Comparison of ENCODE assay signal across 1 cellular context in genomic region chr18:657311-657997, GRCh38.
TF ChIP-seq lines count a peak whose summit lies in the region.

Gene TYMS (plus strand): TSS chr18:657653. CDS start chr18:657743, 90 bp downstream.

TF ChIP-seq in HepG2, 621 proteins besides CTCF, POLR2A, EP300 and RAD21 (continued from another document and continues in another):
- TF ChIP-seq MYC (CRISPR knock-in tag; IDR thresholded peaks at IDR 0.05; ENCODE audit: borderline replicate concordance) = peak; percentile 83; the same call in 1 of the 2 replicates
- TF ChIP-seq MAFK (conservative IDR thresholded peaks at IDR 0.05 in 1 of 2, IDR thresholded peaks at IDR 0.05 in 1 of 2; ENCODE audit: low read length in 2 of 2) = no peak
- no peak; the same call in 1 of the 2 replicates for TF ChIP-seq ZNF839 (CRISPR knock-in tag; IDR thresholded peaks at IDR 0.05; ENCODE audit: borderline replicate concordance)
- TF ChIP-seq CAMTA2 (CRISPR knock-in tag; IDR thresholded peaks at IDR 0.05; ENCODE audit: borderline replicate concordance) = peak; percentile 27; the same call in 1 of the 2 replicates
- TF ChIP-seq ZNF678 (CRISPR knock-in tag; IDR thresholded peaks at IDR 0.05) = no peak
- no peak for TF ChIP-seq FOXA3 (CRISPR knock-in tag; IDR thresholded peaks at IDR 0.05)
- peak; percentile 18; the same call in 1 of the 2 replicates for TF ChIP-seq POGK (CRISPR knock-in tag; conservative IDR thresholded peaks at IDR 0.05)
- no peak for TF ChIP-seq ZNF136 (CRISPR knock-in tag; IDR thresholded peaks at IDR 0.05; ENCODE audit: low read depth)
- TF ChIP-seq CREB1 (IDR thresholded peaks at IDR 0.05) = no peak
- no peak for TF ChIP-seq CREB1 (CRISPR knock-in tag; IDR thresholded peaks at IDR 0.05)
- peak; percentile 49 for TF ChIP-seq IKZF4 (CRISPR knock-in tag; IDR thresholded peaks at IDR 0.05; ENCODE audit: borderline replicate concordance, low read depth, not compliant biosample characterization)
- TF ChIP-seq, protein P1, sequence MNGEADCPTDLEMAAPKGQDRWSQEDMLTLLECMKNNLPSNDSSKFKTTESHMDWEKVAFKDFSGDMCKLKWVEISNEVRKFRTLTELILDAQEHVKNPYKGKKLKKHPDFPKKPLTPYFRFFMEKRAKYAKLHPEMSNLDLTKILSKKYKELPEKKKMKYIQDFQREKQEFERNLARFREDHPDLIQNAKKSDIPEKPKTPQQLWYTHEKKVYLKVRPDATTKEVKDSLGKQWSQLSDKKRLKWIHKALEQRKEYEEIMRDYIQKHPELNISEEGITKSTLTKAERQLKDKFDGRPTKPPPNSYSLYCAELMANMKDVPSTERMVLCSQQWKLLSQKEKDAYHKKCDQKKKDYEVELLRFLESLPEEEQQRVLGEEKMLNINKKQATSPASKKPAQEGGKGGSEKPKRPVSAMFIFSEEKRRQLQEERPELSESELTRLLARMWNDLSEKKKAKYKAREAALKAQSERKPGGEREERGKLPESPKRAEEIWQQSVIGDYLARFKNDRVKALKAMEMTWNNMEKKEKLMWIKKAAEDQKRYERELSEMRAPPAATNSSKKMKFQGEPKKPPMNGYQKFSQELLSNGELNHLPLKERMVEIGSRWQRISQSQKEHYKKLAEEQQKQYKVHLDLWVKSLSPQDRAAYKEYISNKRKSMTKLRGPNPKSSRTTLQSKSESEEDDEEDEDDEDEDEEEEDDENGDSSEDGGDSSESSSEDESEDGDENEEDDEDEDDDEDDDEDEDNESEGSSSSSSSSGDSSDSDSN (CRISPR knock-in tag; IDR thresholded peaks at IDR 0.05) = peak; percentile 83
- TF ChIP-seq, protein P2, sequence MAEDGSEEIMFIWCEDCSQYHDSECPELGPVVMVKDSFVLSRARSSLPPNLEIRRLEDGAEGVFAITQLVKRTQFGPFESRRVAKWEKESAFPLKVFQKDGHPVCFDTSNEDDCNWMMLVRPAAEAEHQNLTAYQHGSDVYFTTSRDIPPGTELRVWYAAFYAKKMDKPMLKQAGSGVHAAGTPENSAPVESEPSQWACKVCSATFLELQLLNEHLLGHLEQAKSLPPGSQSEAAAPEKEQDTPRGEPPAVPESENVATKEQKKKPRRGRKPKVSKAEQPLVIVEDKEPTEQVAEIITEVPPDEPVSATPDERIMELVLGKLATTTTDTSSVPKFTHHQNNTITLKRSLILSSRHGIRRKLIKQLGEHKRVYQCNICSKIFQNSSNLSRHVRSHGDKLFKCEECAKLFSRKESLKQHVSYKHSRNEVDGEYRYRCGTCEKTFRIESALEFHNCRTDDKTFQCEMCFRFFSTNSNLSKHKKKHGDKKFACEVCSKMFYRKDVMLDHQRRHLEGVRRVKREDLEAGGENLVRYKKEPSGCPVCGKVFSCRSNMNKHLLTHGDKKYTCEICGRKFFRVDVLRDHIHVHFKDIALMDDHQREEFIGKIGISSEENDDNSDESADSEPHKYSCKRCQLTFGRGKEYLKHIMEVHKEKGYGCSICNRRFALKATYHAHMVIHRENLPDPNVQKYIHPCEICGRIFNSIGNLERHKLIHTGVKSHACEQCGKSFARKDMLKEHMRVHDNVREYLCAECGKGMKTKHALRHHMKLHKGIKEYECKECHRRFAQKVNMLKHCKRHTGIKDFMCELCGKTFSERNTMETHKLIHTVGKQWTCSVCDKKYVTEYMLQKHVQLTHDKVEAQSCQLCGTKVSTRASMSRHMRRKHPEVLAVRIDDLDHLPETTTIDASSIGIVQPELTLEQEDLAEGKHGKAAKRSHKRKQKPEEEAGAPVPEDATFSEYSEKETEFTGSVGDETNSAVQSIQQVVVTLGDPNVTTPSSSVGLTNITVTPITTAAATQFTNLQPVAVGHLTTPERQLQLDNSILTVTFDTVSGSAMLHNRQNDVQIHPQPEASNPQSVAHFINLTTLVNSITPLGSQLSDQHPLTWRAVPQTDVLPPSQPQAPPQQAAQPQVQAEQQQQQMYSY (CRISPR knock-in tag; IDR thresholded peaks at IDR 0.05) = peak; percentile 26; the same call in 1 of the 2 replicates
- TF ChIP-seq CENPX (CRISPR knock-in tag; IDR thresholded peaks at IDR 0.05) = no peak
- no peak for TF ChIP-seq ZNF296 (CRISPR knock-in tag; conservative IDR thresholded peaks at IDR 0.05)
- TF ChIP-seq MIXL1 (CRISPR knock-in tag; IDR thresholded peaks at IDR 0.05) = no peak
- TF ChIP-seq ZNF367 (CRISPR knock-in tag; IDR thresholded peaks at IDR 0.05; ENCODE audit: borderline replicate concordance) = no peak
- TF ChIP-seq, protein P3, sequence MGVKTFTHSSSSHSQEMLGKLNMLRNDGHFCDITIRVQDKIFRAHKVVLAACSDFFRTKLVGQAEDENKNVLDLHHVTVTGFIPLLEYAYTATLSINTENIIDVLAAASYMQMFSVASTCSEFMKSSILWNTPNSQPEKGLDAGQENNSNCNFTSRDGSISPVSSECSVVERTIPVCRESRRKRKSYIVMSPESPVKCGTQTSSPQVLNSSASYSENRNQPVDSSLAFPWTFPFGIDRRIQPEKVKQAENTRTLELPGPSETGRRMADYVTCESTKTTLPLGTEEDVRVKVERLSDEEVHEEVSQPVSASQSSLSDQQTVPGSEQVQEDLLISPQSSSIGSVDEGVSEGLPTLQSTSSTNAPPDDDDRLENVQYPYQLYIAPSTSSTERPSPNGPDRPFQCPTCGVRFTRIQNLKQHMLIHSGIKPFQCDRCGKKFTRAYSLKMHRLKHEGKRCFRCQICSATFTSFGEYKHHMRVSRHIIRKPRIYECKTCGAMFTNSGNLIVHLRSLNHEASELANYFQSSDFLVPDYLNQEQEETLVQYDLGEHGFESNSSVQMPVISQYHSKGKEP (CRISPR knock-in tag; IDR thresholded peaks at IDR 0.05) = no peak
- no peak for TF ChIP-seq NRL (CRISPR knock-in tag; IDR thresholded peaks at IDR 0.05; ENCODE audit: borderline replicate concordance)
- no peak for TF ChIP-seq CEBPZ (IDR thresholded peaks at IDR 0.05; ENCODE audit: low read length)
- peak; percentile 50; the same call in 1 of the 2 replicates for TF ChIP-seq SPEN (CRISPR knock-in tag; IDR thresholded peaks at IDR 0.05; ENCODE audit: low read depth)
- peak; percentile 64 for TF ChIP-seq POLR2AphosphoS5 (IDR thresholded peaks at IDR 0.05; ENCODE audit: low read depth, low read length)
- no peak for TF ChIP-seq TCF12 (IDR thresholded peaks at IDR 0.05)
- no peak for TF ChIP-seq TCF12 (CRISPR knock-in tag; IDR thresholded peaks at IDR 0.05)
- TF ChIP-seq HOXA7 (CRISPR knock-in tag; IDR thresholded peaks at IDR 0.05) = no peak
- peak; percentile 59; the same call in 1 of the 2 replicates for TF ChIP-seq BORCS8-MEF2B (CRISPR knock-in tag; IDR thresholded peaks at IDR 0.05)
- peak; percentile 63; the same call in 1 of the 2 replicates for TF ChIP-seq ZFP37 (CRISPR knock-in tag; IDR thresholded peaks at IDR 0.05; ENCODE audit: borderline replicate concordance)
- peak; percentile 74; the same call in 1 of the 2 replicates for TF ChIP-seq ZNF441 (CRISPR knock-in tag; IDR thresholded peaks at IDR 0.05; ENCODE audit: borderline replicate concordance)
- peak; percentile 97 for TF ChIP-seq AGO2 (optimal IDR thresholded peaks at IDR 0.05; ENCODE audit: low read depth, low read length)
- no peak for TF ChIP-seq ATF4 (CRISPR knock-in tag; IDR thresholded peaks at IDR 0.05)
- TF ChIP-seq, protein P4, sequence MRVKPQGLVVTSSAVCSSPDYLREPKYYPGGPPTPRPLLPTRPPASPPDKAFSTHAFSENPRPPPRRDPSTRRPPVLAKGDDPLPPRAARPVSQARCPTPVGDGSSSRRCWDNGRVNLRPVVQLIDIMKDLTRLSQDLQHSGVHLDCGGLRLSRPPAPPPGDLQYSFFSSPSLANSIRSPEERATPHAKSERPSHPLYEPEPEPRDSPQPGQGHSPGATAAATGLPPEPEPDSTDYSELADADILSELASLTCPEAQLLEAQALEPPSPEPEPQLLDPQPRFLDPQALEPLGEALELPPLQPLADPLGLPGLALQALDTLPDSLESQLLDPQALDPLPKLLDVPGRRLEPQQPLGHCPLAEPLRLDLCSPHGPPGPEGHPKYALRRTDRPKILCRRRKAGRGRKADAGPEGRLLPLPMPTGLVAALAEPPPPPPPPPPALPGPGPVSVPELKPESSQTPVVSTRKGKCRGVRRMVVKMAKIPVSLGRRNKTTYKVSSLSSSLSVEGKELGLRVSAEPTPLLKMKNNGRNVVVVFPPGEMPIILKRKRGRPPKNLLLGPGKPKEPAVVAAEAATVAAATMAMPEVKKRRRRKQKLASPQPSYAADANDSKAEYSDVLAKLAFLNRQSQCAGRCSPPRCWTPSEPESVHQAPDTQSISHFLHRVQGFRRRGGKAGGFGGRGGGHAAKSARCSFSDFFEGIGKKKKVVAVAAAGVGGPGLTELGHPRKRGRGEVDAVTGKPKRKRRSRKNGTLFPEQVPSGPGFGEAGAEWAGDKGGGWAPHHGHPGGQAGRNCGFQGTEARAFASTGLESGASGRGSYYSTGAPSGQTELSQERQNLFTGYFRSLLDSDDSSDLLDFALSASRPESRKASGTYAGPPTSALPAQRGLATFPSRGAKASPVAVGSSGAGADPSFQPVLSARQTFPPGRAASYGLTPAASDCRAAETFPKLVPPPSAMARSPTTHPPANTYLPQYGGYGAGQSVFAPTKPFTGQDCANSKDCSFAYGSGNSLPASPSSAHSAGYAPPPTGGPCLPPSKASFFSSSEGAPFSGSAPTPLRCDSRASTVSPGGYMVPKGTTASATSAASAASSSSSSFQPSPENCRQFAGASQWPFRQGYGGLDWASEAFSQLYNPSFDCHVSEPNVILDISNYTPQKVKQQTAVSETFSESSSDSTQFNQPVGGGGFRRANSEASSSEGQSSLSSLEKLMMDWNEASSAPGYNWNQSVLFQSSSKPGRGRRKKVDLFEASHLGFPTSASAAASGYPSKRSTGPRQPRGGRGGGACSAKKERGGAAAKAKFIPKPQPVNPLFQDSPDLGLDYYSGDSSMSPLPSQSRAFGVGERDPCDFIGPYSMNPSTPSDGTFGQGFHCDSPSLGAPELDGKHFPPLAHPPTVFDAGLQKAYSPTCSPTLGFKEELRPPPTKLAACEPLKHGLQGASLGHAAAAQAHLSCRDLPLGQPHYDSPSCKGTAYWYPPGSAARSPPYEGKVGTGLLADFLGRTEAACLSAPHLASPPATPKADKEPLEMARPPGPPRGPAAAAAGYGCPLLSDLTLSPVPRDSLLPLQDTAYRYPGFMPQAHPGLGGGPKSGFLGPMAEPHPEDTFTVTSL (CRISPR knock-in tag; IDR thresholded peaks at IDR 0.05; ENCODE audit: borderline replicate concordance) = no peak
- TF ChIP-seq ETS1 (CRISPR knock-in tag; IDR thresholded peaks at IDR 0.05) = 0 out of 2 replicates have a peak, but pooled peaks have one; percentile 18
- no peak for TF ChIP-seq NFYB (CRISPR knock-in tag; IDR thresholded peaks at IDR 0.05)
- TF ChIP-seq ZNF567 (CRISPR knock-in tag; IDR thresholded peaks at IDR 0.05; ENCODE audit: borderline replicate concordance) = no peak
- 0 out of 2 replicates have a peak, but pooled peaks have one; percentile 17 for TF ChIP-seq FOSL2 (CRISPR knock-in tag; IDR thresholded peaks at IDR 0.05)
- peak; percentile 66 for TF ChIP-seq ZBTB7B (CRISPR knock-in tag; IDR thresholded peaks at IDR 0.05)
- TF ChIP-seq NBN (conservative IDR thresholded peaks at IDR 0.05) = no peak
- TF ChIP-seq FOXO1 (CRISPR knock-in tag; IDR thresholded peaks at IDR 0.05) = peak; percentile 24; the same call in 1 of the 2 replicates
- peak; percentile 17 for TF ChIP-seq XRCC5 (optimal IDR thresholded peaks at IDR 0.05; ENCODE audit: low read length)
- TF ChIP-seq ATF7-NPFF (CRISPR knock-in tag; IDR thresholded peaks at IDR 0.05; ENCODE audit: low read depth) = peak; percentile 27; the same call in 1 of the 2 replicates
- peak; percentile 59; the same call in 1 of the 2 replicates for TF ChIP-seq ZNF331 (CRISPR knock-in tag; IDR thresholded peaks at IDR 0.05)
- TF ChIP-seq MATR3 (CRISPR knock-in tag; IDR thresholded peaks at IDR 0.05) = no peak
- TF ChIP-seq ZNF274 (CRISPR knock-in tag; IDR thresholded peaks at IDR 0.05) = peak; percentile 57
